8 cellular contexts compared by ENCODE assay signal in genomic region chr9:19184144-19184917, GRCh38. TPM values are rescaled to one million over a fixed set of nuclear protein-coding genes. Genes with fewer than 3 reads are reported as not detected.
DNase-seq lines count a peak whose midpoint lies in the region; ATAC-seq and TF ChIP-seq lines count a peak whose summit lies in the region.

No MANE protein-coding gene starts in this region.

- POLR2A ChIA-PET in naive thymus-derived CD8-positive, alpha-beta T cell (lab: Charles Lee): interaction anchor here (0.6 to 6.8 kb wide), 11 partner anchors 10 to 196 kb away, joined by 3 to 66 read pairs (median 5); partner anchors contain the start of genes DENND4C, PLIN2, RPS6 and RRAGA

- no peaks in the 10 kb centered on the region for H3K9me3 Mint-ChIP-seq in naive thymus-derived CD8-positive, alpha-beta T cell
- no peaks in the 10 kb centered on the region for H3K9me3 Mint-ChIP-seq in stimulated activated memory B cell treated with anti-CD40 and anti-IgM and Interleukin-4, amounts not matched to agents 10 μg/mL and 1 μg/mL and 100 μg/mL, for 72 hours

- TF ChIP-seq CTCF in GM13977 (IDR thresholded peaks at IDR 0.05; ENCODE audit: extremely low read depth, insufficient read depth, missing control alignments): no peak
- TF ChIP-seq CTCF in epithelial cell of proximal tubule (conservative IDR thresholded peaks at IDR 0.05; ENCODE audit: low read depth, low read length): no peak

- in situ Hi-C loops in GM13977 (cut with MboI; ENCODE audit: low pct_unique_long_range_greater_than_20kb, low sequenced_read_pairs, unreplicated experiment): no loop called here

- H3K27ac Mint-ChIP-seq in naive thymus-derived CD8-positive, alpha-beta T cell: peak overlapping the region; percentile 95 to 98 (median 96)
- H3K27ac Mint-ChIP-seq in stimulated activated memory B cell treated with anti-CD40 and anti-IgM and Interleukin-4, amounts not matched to agents 10 μg/mL and 1 μg/mL and 100 μg/mL, for 72 hours: peak overlapping the region; percentile 93

- DNase-seq in GM13977 (ENCODE audit: low spot score) (peak; percentile 75), NOMO-1 treated with dmso at 0.1 percent for 144 hours (lab: John Stamatoyannopoulos, UW; ENCODE audit: unreplicated experiment) (peak; percentile 9), activated T-cell treated with anti-CD3 and anti-CD28 coated beads for 24 hours (ENCODE audit: low read depth) (peak; percentile 70), epithelial cell of proximal tubule (ENCODE audit: low read depth) (peak; percentile 89), NCI-H1694 (lab: John Stamatoyannopoulos, UW) (no peak)
- DNase-seq in naive thymus-derived CD8-positive, alpha-beta T cell: peak; percentile 38 to 90 (median 72)

- peak; percentile 99 for ATAC-seq in HG02678 (IDR thresholded peaks at IDR 0.05; ENCODE audit: unreplicated experiment)
- peak; percentile 99 to 100 for ATAC-seq in naive thymus-derived CD8-positive, alpha-beta T cell
- ATAC-seq in stimulated activated memory B cell treated with anti-CD40 and anti-IgM and Interleukin-4, amounts not matched to agents 10 μg/mL and 1 μg/mL and 100 μg/mL, for 72 hours: peak; percentile 99

- H3K36me3 Mint-ChIP-seq in naive thymus-derived CD8-positive, alpha-beta T cell: no peaks in the 10 kb centered on the region
- H3K36me3 Mint-ChIP-seq in stimulated activated memory B cell treated with anti-CD40 and anti-IgM and Interleukin-4, amounts not matched to agents 10 μg/mL and 1 μg/mL and 100 μg/mL, for 72 hours: no peaks in the 10 kb centered on the region

- H3K27me3 Mint-ChIP-seq in naive thymus-derived CD8-positive, alpha-beta T cell: no peaks in the 10 kb centered on the region
- no peaks in the 10 kb centered on the region for H3K27me3 Mint-ChIP-seq in stimulated activated memory B cell treated with anti-CD40 and anti-IgM and Interleukin-4, amounts not matched to agents 10 μg/mL and 1 μg/mL and 100 μg/mL, for 72 hours

- H3K4me3 Mint-ChIP-seq in naive thymus-derived CD8-positive, alpha-beta T cell: peak overlapping the region; percentile 26 to 86 (median 73)
- H3K4me3 Mint-ChIP-seq in stimulated activated memory B cell treated with anti-CD40 and anti-IgM and Interleukin-4, amounts not matched to agents 10 μg/mL and 1 μg/mL and 100 μg/mL, for 72 hours: peak overlapping the region; percentile 11

- peaks cover 3 to 42% (median 20%) of the 10 kb centered on the region in 4 donors for H3K4me1 Mint-ChIP-seq in naive thymus-derived CD8-positive, alpha-beta T cell
- H3K4me1 Mint-ChIP-seq in stimulated activated memory B cell treated with anti-CD40 and anti-IgM and Interleukin-4, amounts not matched to agents 10 μg/mL and 1 μg/mL and 100 μg/mL, for 72 hours: peaks cover 11% of the 10 kb centered on the region

- H3K4me3 ChIP-seq in epithelial cell of proximal tubule (ENCODE audit: low read depth, low read length): no peak overlapping the region

RNA-seq across cellular contexts. Expression of gene DENND4C, which starts 46.2 kb away (rescaled TPM):
- total RNA-seq in epithelial cell of proximal tubule: 31.4 and 32.4 TPM in 2 replicates
- 10 to 100 TPM; 72.6 to 74.4 TPM for total RNA-seq in naive thymus-derived CD8-positive, alpha-beta T cell
- 10 to 100 TPM; 31.0 to 40.2 (median 35.1) TPM for polyA plus RNA-seq in naive thymus-derived CD8-positive, alpha-beta T cell

RNA-seq across cellular contexts. Expression of gene PLIN2, which starts 57.0 kb away (rescaled TPM):
- total RNA-seq in epithelial cell of proximal tubule: 72.1 and 105 TPM in 2 replicates
- total RNA-seq in naive thymus-derived CD8-positive, alpha-beta T cell: 10 to 100 TPM; 50.3 to 53.0 TPM
- 100 to 1,000 TPM in 1 of 3 donors, 10 to 100 TPM in 2; 62.7 to 105 (median 65.7) TPM for polyA plus RNA-seq in naive thymus-derived CD8-positive, alpha-beta T cell
